Comparison of ENCODE assay signal across 9 cellular contexts in the genomic region with DNA sequence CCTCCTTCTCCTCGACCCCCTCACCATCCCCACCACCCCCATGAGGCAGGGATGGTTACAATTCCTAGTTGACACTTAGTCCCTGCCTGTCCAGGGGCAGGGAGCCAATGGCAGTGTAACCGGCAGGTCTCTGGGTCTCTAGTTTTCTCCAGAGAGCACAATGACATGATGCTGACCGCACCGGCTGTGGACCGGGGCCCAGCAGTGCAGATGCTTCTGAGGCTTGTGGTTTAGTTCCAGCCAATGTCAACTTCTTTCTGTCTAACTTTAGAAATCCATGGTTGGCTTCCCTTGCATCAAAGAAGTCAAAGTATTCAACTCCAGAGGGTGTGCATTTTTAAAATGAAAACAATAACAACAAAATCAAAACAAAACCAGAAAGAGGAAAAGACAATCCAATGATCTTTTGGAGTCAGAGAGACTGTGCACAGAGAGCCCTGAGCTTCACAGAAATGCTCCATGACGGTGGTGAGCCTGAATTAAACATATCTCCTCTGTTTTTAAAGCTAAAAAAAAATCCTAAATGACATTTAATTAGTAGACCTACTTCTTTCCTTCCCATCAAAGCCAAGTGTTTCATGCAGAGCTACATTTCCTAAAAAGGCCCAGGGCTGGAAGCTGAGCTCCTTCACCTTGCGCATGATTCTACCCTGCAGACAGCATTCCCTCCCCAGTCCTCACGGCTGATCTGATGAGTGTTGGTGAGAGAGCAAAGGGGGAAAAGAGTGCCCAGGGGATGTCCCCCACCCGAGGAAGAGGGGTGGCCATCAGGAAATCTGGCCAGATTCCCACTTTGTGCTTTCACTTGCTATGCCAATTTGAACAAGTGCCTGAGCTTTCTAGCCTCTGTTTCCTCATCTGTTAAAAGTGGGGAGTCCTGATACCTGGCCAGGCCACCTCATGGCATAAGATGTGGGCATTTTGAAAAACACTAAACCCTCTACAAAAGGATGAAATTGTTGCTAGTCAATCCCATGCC.
DNase-seq lines count a peak whose midpoint lies in the region; ATAC-seq, FAIRE-seq and TF ChIP-seq lines count a peak whose summit lies in the region.
"Had no signal": no experiment of that assay in that cellular context is flagged by ENCODE, and none has a peak within 500 bp of the region (broad histone marks: within the 10 kb centered on the region; RNA-seq: fewer than 3 reads in every experiment).

No MANE protein-coding gene starts in this region.

- ATAC-seq in WTC11, result no peak; the same call in 1 of the 2 replicates

- peaks cover 3% of the 10 kb centered on the region for H3K36me3 Mint-ChIP-seq in chondrocyte (ENCODE audit: low read depth)
- H3K36me3 Mint-ChIP-seq in osteocyte (ENCODE audit: unreplicated experiment), result no peaks in the 10 kb centered on the region
- H3K36me3 Mint-ChIP-seq in WTC11, result peaks cover 12% of the 10 kb centered on the region

- H3K4me3 Mint-ChIP-seq in chondrocyte (ENCODE audit: unreplicated experiment), result no peak overlapping the region
- no peak overlapping the region for H3K4me3 Mint-ChIP-seq in osteocyte (ENCODE audit: unreplicated experiment)
- H3K4me3 Mint-ChIP-seq in WTC11, result no peak overlapping the region

- H3K4me1 Mint-ChIP-seq in chondrocyte (ENCODE audit: low read depth) (peaks cover 32% of the 10 kb centered on the region), osteocyte (ENCODE audit: unreplicated experiment) (peaks cover 23% of the 10 kb centered on the region), WTC11 (peaks cover 28% of the 10 kb centered on the region)

- no peak for TF ChIP-seq CTCF in chondrocyte (IDR thresholded peaks at IDR 0.05)
- TF ChIP-seq CTCF in osteocyte (IDR thresholded peaks at IDR 0.05), result no peak
- no peak for TF ChIP-seq CTCF in WTC11 (IDR thresholded peaks at IDR 0.05)

- H3K27ac Mint-ChIP-seq in chondrocyte (ENCODE audit: unreplicated experiment) (peak overlapping the region; percentile 60), osteocyte (ENCODE audit: unreplicated experiment) (no peak overlapping the region), WTC11 (no peak overlapping the region)

- DNase-seq in GM04503 (ENCODE audit: low read depth) (peak; percentile 92), HS-5 (ENCODE audit: low read depth) (peak; percentile 19), chondrocyte (ENCODE audit: low spot score) (no peak), osteocyte (ENCODE audit: extremely low spot score, unreplicated experiment) (peak; percentile 79), NCI-H446 (lab: John Stamatoyannopoulos, UW) (no peak), SW 1271 (lab: John Stamatoyannopoulos, UW) (no peak), WTC11 (ENCODE audit: low spot score) (no peak), frontal cortex (ENCODE audit: low spot score in 2 of 2) (no peak)
- DNase-seq: T-helper 2 cell had no signal

- FAIRE-seq in frontal cortex (lab: Jason Lieb, UNC), result no peak

- CTCF ChIA-PET in WTC11 (lab: Charles Lee), result no interaction called here

- POLR2A ChIA-PET in WTC11 (lab: Charles Lee), result no interaction called here

- H3K9me3 Mint-ChIP-seq in chondrocyte (ENCODE audit: low read depth) (peaks cover 18% of the 10 kb centered on the region), osteocyte (ENCODE audit: unreplicated experiment) (peaks cover 17% of the 10 kb centered on the region), WTC11 (peaks cover 29% of the 10 kb centered on the region)

- H3K27me3 Mint-ChIP-seq in chondrocyte (ENCODE audit: low read depth) (peaks cover 9% of the 10 kb centered on the region), osteocyte (ENCODE audit: unreplicated experiment) (peaks cover 64% of the 10 kb centered on the region), WTC11 (ENCODE audit: low read depth) (no peaks in the 10 kb centered on the region)

TF ChIP-seq in WTC11, 78 proteins besides CTCF, POLR2A, EP300 and RAD21 (continues in another document):
- TF ChIP-seq ATF3 (CRISPR knock-in tag; conservative IDR thresholded peaks at IDR 0.05), result no peak
- TF ChIP-seq HMGA2 (CRISPR knock-in tag; IDR thresholded peaks at IDR 0.05), result no peak
- TF ChIP-seq, protein P1, sequence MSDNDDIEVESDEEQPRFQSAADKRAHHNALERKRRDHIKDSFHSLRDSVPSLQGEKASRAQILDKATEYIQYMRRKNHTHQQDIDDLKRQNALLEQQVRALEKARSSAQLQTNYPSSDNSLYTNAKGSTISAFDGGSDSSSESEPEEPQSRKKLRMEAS (CRISPR knock-in tag; IDR thresholded peaks at IDR 0.05), result no peak
- TF ChIP-seq GABPB1 (CRISPR knock-in tag; IDR thresholded peaks at IDR 0.05), result no peak
- no peak for TF ChIP-seq ZNF219 (CRISPR knock-in tag; IDR thresholded peaks at IDR 0.05; ENCODE audit: borderline replicate concordance)
- no peak for TF ChIP-seq ZNF416 (CRISPR knock-in tag; IDR thresholded peaks at IDR 0.05)
- TF ChIP-seq ERG (CRISPR knock-in tag; IDR thresholded peaks at IDR 0.05), result no peak
- TF ChIP-seq MYBL2 (CRISPR knock-in tag; IDR thresholded peaks at IDR 0.05), result no peak
- TF ChIP-seq CDX4 (CRISPR knock-in tag; IDR thresholded peaks at IDR 0.05; ENCODE audit: borderline replicate concordance), result no peak
- TF ChIP-seq ZNF138 (CRISPR knock-in tag; conservative IDR thresholded peaks at IDR 0.05), result no peak
- TF ChIP-seq TP53 (CRISPR knock-in tag; IDR thresholded peaks at IDR 0.05), result no peak
- TF ChIP-seq MXD4 (CRISPR knock-in tag; IDR thresholded peaks at IDR 0.05; ENCODE audit: borderline replicate concordance), result no peak
- TF ChIP-seq, protein P2, sequence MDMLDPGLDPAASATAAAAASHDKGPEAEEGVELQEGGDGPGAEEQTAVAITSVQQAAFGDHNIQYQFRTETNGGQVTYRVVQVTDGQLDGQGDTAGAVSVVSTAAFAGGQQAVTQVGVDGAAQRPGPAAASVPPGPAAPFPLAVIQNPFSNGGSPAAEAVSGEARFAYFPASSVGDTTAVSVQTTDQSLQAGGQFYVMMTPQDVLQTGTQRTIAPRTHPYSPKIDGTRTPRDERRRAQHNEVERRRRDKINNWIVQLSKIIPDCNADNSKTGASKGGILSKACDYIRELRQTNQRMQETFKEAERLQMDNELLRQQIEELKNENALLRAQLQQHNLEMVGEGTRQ (CRISPR knock-in tag; IDR thresholded peaks at IDR 0.05), result no peak
- TF ChIP-seq TEAD4 (CRISPR knock-in tag; IDR thresholded peaks at IDR 0.05), result no peak
- no peak for TF ChIP-seq ESRRA (CRISPR knock-in tag; IDR thresholded peaks at IDR 0.05; ENCODE audit: borderline replicate concordance)
- TF ChIP-seq JAZF1 (CRISPR knock-in tag; IDR thresholded peaks at IDR 0.05), result no peak
- TF ChIP-seq, protein P3, sequence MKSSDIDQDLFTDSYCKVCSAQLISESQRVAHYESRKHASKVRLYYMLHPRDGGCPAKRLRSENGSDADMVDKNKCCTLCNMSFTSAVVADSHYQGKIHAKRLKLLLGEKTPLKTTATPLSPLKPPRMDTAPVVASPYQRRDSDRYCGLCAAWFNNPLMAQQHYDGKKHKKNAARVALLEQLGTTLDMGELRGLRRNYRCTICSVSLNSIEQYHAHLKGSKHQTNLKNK (CRISPR knock-in tag; IDR thresholded peaks at IDR 0.05), result no peak
- TF ChIP-seq, protein P4, sequence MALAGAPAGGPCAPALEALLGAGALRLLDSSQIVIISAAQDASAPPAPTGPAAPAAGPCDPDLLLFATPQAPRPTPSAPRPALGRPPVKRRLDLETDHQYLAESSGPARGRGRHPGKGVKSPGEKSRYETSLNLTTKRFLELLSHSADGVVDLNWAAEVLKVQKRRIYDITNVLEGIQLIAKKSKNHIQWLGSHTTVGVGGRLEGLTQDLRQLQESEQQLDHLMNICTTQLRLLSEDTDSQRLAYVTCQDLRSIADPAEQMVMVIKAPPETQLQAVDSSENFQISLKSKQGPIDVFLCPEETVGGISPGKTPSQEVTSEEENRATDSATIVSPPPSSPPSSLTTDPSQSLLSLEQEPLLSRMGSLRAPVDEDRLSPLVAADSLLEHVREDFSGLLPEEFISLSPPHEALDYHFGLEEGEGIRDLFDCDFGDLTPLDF (CRISPR knock-in tag; IDR thresholded peaks at IDR 0.05), result no peak

Comparison
In these comparisons a context has a peak if more than half of its experiments do, and no peak if none do; other contexts are left out.
1. DNase-seq: peak in GM04503 (single experiment), HS-5 (single experiment) and osteocyte (single experiment); none in chondrocyte (single experiment), NCI-H446 (0 of 2), SW 1271 (0 of 2), WTC11 (single experiment) and frontal cortex (0 of 2).